In the genomic region with DNA sequence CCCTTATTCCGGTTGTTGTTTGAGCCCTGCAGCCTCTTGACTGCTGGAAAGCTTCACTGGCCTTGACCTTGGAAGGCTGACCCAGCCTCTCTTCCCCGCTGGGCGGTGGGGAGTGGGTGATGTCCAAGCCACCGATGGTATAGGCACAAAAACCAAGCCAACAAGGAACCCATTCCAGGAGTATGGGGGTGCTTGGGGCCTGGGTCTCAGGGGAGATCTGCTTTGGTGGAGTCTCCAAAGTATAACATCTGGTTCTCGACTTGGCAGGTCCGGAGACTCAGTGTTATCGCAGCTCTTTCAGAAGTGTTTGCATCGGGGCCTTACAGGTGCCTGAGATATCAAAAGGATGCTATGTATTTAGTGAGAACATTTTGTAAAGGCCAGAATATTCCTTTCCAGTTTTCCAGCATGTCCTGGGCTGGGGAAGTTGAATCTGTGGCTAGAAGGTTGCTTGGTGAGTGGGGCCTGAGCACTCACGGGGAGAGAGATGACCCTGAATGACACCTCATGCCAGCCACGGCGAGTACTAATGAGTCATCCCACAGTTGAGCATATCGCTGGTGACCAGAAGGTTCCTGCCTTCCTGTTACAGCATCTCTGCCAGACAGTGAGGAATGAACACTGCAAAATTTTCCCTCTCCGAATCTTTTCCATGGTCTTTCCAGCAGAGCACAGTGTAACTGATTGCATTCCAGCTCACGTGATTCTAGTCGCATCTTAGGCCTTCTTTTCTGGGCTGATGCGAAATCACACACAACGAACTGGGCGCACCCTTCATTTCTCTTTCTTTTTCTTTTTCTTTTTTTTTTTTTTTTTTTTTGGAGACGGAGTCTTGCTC, we compare ENCODE assay signal across 10 cellular contexts.
A peak's percentile ranks its signal among the peaks of the same experiment; 100 is the strongest.
DNase-seq lines count a peak whose midpoint lies in the region; ATAC-seq and TF ChIP-seq lines count a peak whose summit lies in the region.
"Had no signal": no experiment of that assay in that cellular context is flagged by ENCODE, and none has a peak within 500 bp of the region (broad histone marks: within the 10 kb centered on the region; RNA-seq: fewer than 3 reads in every experiment).

No MANE protein-coding gene starts in this region.

- H3K27me3 Mint-ChIP-seq in activated naive CD8-positive, alpha-beta T cell treated with anti-CD3 and anti-CD28 coated beads, Interleukin-2, amount 50 U/mL, for 24 hours = no peaks in the 10 kb centered on the region
- H3K27me3 Mint-ChIP-seq: central memory CD8-positive, alpha-beta T cell had no signal

- intact Hi-C loops in left lung (cut with DNase I) = no loop called here

- H3K27ac Mint-ChIP-seq in activated naive CD8-positive, alpha-beta T cell treated with anti-CD3 and anti-CD28 coated beads, Interleukin-2, amount 50 U/mL, for 24 hours = no peak overlapping the region

- no peaks in the 10 kb centered on the region for H3K9me3 ChIP-seq in left lung

- peaks cover 15% of the 10 kb centered on the region for H3K4me1 Mint-ChIP-seq in activated naive CD8-positive, alpha-beta T cell treated with anti-CD3 and anti-CD28 coated beads, Interleukin-2, amount 50 U/mL, for 24 hours
- H3K4me1 Mint-ChIP-seq: neural crest cell had no signal

- no peak overlapping the region for H3K4me3 Mint-ChIP-seq in activated naive CD8-positive, alpha-beta T cell treated with anti-CD3 and anti-CD28 coated beads, Interleukin-2, amount 50 U/mL, for 24 hours
- H3K4me3 Mint-ChIP-seq: central memory CD8-positive, alpha-beta T cell; neural crest cell had no signal

- H3K27me3 ChIP-seq in left lung = no peaks in the 10 kb centered on the region

- peak; percentile 60 for ATAC-seq in activated naive CD8-positive, alpha-beta T cell treated with anti-CD3 and anti-CD28 coated beads, Interleukin-2, amount 50 U/mL, for 24 hours
- ATAC-seq in left lung = peak; percentile 54
- ATAC-seq in HG03159 (IDR thresholded peaks at IDR 0.05; ENCODE audit: unreplicated experiment) = no peak
- ATAC-seq in omental fat pad (ENCODE audit: low FRiP score) = no peak

- DNase-seq in AG10803 (ENCODE audit: low read depth) = peak; percentile 68
- peak; percentile 72 for DNase-seq in HS-5 (ENCODE audit: low read depth)
- DNase-seq in activated naive CD8-positive, alpha-beta T cell treated with anti-CD3 and anti-CD28 coated beads, Interleukin-2, amount 50 U/mL, for 24 hours = no peak
- no peak for DNase-seq in left lung
- no peak for DNase-seq in NCI-H82 treated with DMSO at 0.1 percent for 48 hours (lab: John Stamatoyannopoulos, UW; ENCODE audit: unreplicated experiment)
- DNase-seq in activated gamma-delta T cell (lab: John Stamatoyannopoulos, UW) = no peak
- DNase-seq in omental fat pad (ENCODE audit: low spot score) = no peak

- TF ChIP-seq CTCF in AG10803 (conservative IDR thresholded peaks at IDR 0.05; ENCODE audit: low read length) = no peak
- TF ChIP-seq CTCF in left lung (IDR thresholded peaks at IDR 0.05) = no peak
- TF ChIP-seq CTCF in omental fat pad (IDR thresholded peaks at IDR 0.05) = no peak

- H3K4me1 ChIP-seq in left lung = peaks cover 0 to 3% of the 10 kb centered on the region in 2 donors

- no peaks in the 10 kb centered on the region for H3K9me3 Mint-ChIP-seq in activated naive CD8-positive, alpha-beta T cell treated with anti-CD3 and anti-CD28 coated beads, Interleukin-2, amount 50 U/mL, for 24 hours
- H3K9me3 Mint-ChIP-seq: central memory CD8-positive, alpha-beta T cell; neural crest cell had no signal

- H3K4me3 ChIP-seq in AG10803 (ENCODE audit: low read length) = no peak overlapping the region
- no peak overlapping the region for H3K4me3 ChIP-seq in left lung

- H3K36me3 ChIP-seq in left lung = no peaks in the 10 kb centered on the region

- no peaks in the 10 kb centered on the region for H3K36me3 Mint-ChIP-seq in activated naive CD8-positive, alpha-beta T cell treated with anti-CD3 and anti-CD28 coated beads, Interleukin-2, amount 50 U/mL, for 24 hours (ENCODE audit: low read depth)

- peak overlapping the region in 1 of 2 donors; percentile 15 for H3K27ac ChIP-seq in left lung

Comparison
In these comparisons a context has a peak if more than half of its experiments do, and no peak if none do; other contexts are left out.
1. DNase-seq: peak in AG10803 (single experiment) and HS-5 (single experiment); none in activated naive CD8-positive, alpha-beta T cell treated with anti-CD3 and anti-CD28 coated beads, Interleukin-2, amount 50 U/mL, for 24 hours (single experiment), left lung (0 of 2), NCI-H82 treated with DMSO at 0.1 percent for 48 hours (single experiment), activated gamma-delta T cell (single experiment) and omental fat pad (single experiment).
2. ATAC-seq: peak in activated naive CD8-positive, alpha-beta T cell treated with anti-CD3 and anti-CD28 coated beads, Interleukin-2, amount 50 U/mL, for 24 hours (single experiment) and left lung (single experiment); none in HG03159 (single experiment) and omental fat pad (single experiment).